ENCODE assay signal across 1 cellular context in the genomic region with DNA sequence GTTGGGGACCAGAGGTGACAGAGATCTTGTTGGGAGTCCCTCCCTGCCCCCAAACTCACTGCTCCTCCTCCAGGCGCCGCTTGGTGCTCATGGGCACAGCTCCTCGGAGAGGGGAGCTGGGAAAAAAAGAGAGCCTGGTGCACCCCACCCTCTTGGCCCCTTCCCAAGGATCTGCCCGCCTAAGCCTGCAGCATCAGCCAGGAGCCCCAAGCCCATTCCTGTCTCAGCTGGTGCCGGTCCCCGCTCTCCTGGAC.
TF ChIP-seq lines count a peak whose summit lies in the region.

No MANE protein-coding gene starts in this region.

TF ChIP-seq in IMR-90, 13 proteins besides CTCF, POLR2A, EP300 and RAD21:
- TF ChIP-seq RFX5 (IDR thresholded peaks at IDR 0.05; ENCODE audit: low read depth, low read length) = no peak
- no peak for TF ChIP-seq CHD1 (IDR thresholded peaks at IDR 0.05; ENCODE audit: low read depth, low read length)
- TF ChIP-seq MAZ (IDR thresholded peaks at IDR 0.05; ENCODE audit: borderline replicate concordance, low read depth, low read length) = no peak; the same call in 1 of the 2 replicates
